In the genomic region with DNA sequence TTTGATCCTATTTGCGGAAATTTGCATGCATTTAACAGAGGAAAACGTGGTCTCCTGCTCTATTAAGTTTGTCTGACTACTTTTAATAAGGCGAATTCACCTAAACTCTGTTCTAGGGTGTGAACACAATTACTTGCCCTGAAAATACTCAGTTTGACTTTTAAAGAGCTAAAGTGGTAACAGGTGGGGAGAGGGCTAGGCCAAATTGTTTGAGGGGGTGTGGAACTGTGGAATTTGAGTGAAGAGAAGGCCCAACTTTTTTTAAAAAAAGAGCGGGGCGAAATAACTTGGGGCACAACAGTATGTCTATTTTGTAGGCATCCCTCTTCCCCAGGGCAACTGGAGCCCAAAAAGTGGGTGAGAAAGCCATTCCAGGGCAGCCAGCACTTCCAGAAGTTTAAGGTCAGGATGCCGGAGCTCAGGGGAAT, we compare ENCODE assay signal across 8 cellular contexts. TPM values are rescaled to one million over a fixed set of nuclear protein-coding genes. Genes with fewer than 3 reads are reported as not detected.
DNase-seq lines count a peak whose midpoint lies in the region; ATAC-seq and TF ChIP-seq lines count a peak whose summit lies in the region.

No MANE protein-coding gene starts in this region.

- DNase-seq in CD8-positive, alpha-beta memory T cell: no peak
- peak; percentile 12 for DNase-seq in Jurkat, Clone E6-1 (ENCODE audit: low read depth, low spot score)
- DNase-seq in choroid plexus epithelial cell (ENCODE audit: low read depth): no peak
- no peak for DNase-seq in NCI-H1105 treated with DMSO at 0.1 percent for 48 hours (lab: John Stamatoyannopoulos, UW)
- DNase-seq in activated CD4-positive, CD25-positive, alpha-beta regulatory T cell treated with anti-CD3 and anti-CD28 coated beads, Interleukin-2, amount 50 U/mL, for 72 hours: no peak
- no peak for DNase-seq in cerebellum (ENCODE audit: low spot score)

- peak overlapping the region; percentile 91 to 99 (median 98) for H3K27ac Mint-ChIP-seq in CD8-positive, alpha-beta memory T cell

- H3K4me1 ChIP-seq in CD8-positive, alpha-beta memory T cell (ENCODE audit: insufficient read depth, low read length): peaks cover 30% of the 10 kb centered on the region
- peaks cover 21% of the 10 kb centered on the region for H3K4me1 ChIP-seq in neuron (ENCODE audit: insufficient read depth, low read length)

- H3K36me3 Mint-ChIP-seq in CD8-positive, alpha-beta memory T cell: peaks cover 0 to 28% (median 4%) of the 10 kb centered on the region in 3 donors

- no peaks in the 10 kb centered on the region for H3K36me3 ChIP-seq in CD8-positive, alpha-beta memory T cell (ENCODE audit: insufficient read depth, low read length)
- H3K36me3 ChIP-seq in neuron (ENCODE audit: insufficient read depth, low read length): peaks cover 20% of the 10 kb centered on the region

- peak overlapping the region; percentile 94 for H2AFZ ChIP-seq in neuron (ENCODE audit: low read depth, low read length)

- peaks cover 0 to 3% (median 0%) of the 10 kb centered on the region in 5 donors for H3K9me3 Mint-ChIP-seq in CD8-positive, alpha-beta memory T cell

- ATAC-seq in GM21526 (IDR thresholded peaks at IDR 0.05; ENCODE audit: low FRiP score, unreplicated experiment): peak; percentile 13

- H3K27me3 Mint-ChIP-seq in CD8-positive, alpha-beta memory T cell: peaks cover 0 to 4% of the 10 kb centered on the region in 2 donors

- no peaks in the 10 kb centered on the region for H3K9me3 ChIP-seq in CD8-positive, alpha-beta memory T cell (ENCODE audit: low read length)
- no peaks in the 10 kb centered on the region for H3K9me3 ChIP-seq in neuron (ENCODE audit: low read length)

- H3K27me3 ChIP-seq in CD8-positive, alpha-beta memory T cell (ENCODE audit: insufficient read depth, low read length, poor library complexity, severe bottlenecking): no peaks in the 10 kb centered on the region
- no peaks in the 10 kb centered on the region for H3K27me3 ChIP-seq in neuron (ENCODE audit: insufficient read depth, low read length)

- H3K4me3 Mint-ChIP-seq in CD8-positive, alpha-beta memory T cell: peak overlapping the region; percentile 91 to 98 (median 95)

- TF ChIP-seq CTCF in choroid plexus epithelial cell (conservative IDR thresholded peaks at IDR 0.05; ENCODE audit: low read depth, low read length): no peak

- peak overlapping the region; percentile 80 for H3K4me3 ChIP-seq in CD8-positive, alpha-beta memory T cell (ENCODE audit: low read length)
- peak overlapping the region; percentile 92 for H3K4me3 ChIP-seq in Jurkat, Clone E6-1 (ENCODE audit: low read length)
- H3K4me3 ChIP-seq in choroid plexus epithelial cell (ENCODE audit: low read depth, low read length) (peak overlapping the region; percentile 93), neuron (ENCODE audit: low read length) (peak overlapping the region; percentile 99)

- H3K4me1 Mint-ChIP-seq in CD8-positive, alpha-beta memory T cell: peaks cover 55 to 69% (median 67%) of the 10 kb centered on the region in 3 donors

- H3K27ac ChIP-seq in CD8-positive, alpha-beta memory T cell (ENCODE audit: low read depth, low read length): peak overlapping the region; percentile 94

- POLR2A ChIA-PET in CD8-positive, alpha-beta memory T cell (lab: Charles Lee): interaction anchor here (1.4 to 2.1 kb wide), 3 partner anchors 77 to 1881 kb away, joined by 5 to 13 read pairs (median 10); partner anchors contain the start of genes ATP11B, DNAJC19 and TTC14

- CTCF ChIA-PET in CD8-positive, alpha-beta memory T cell (lab: Charles Lee): interaction anchor here (0.7 to 1.7 kb wide), 7 partner anchors 11 to 311 kb away, joined by 3 to 5 read pairs (median 4); no protein-coding TSS in a partner anchor

RNA-seq across cellular contexts. Expression of gene FXR1, which starts 0.6 kb away (rescaled TPM):
- 100 to 1,000 TPM; 135 to 141 TPM for total RNA-seq in CD8-positive, alpha-beta memory T cell
- 49.3 TPM for polyA plus RNA-seq in CD8-positive, alpha-beta memory T cell
- 168 TPM for polyA plus RNA-seq in Jurkat, Clone E6-1 (2012; ENCODE audit: insufficient read depth, insufficient read length)
- 185 TPM for total RNA-seq in cerebellum
